ENCODE assay signal across 8 cellular contexts in the genomic region with DNA sequence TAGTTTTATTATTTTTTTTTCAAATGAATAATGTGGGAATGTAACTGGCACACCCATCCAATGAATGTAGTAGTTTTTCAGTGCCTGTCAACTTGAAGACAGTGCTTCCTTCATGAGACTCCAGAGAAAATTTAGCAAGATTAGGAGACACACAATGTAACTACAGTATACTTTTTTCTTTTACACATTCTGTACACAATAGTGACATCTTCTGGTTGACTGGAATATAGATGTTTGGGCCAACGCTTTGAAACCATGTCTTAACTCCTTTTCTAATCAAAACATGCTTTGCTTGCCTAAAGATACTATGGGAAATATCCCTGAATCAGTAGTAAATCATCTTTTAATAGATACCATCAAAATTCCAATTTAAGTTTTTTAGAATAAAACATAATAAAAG.
A peak's percentile ranks its signal among the peaks of the same experiment; 100 is the strongest.
DNase-seq lines count a peak whose midpoint lies in the region; ATAC-seq and TF ChIP-seq lines count a peak whose summit lies in the region.

No MANE protein-coding gene starts in this region.

- H3K36me3 ChIP-seq in endodermal cell (ENCODE audit: control insufficient read depth, insufficient read depth, low read length), result no peaks in the 10 kb centered on the region

- H3K4me1 Mint-ChIP-seq in endodermal cell (peaks cover 2% of the 10 kb centered on the region), neural crest cell (peaks cover 4% of the 10 kb centered on the region)

- H3K9me3 Mint-ChIP-seq in endodermal cell (peaks cover 5% of the 10 kb centered on the region), neural crest cell (peaks cover 3% of the 10 kb centered on the region)

- H3K4me1 ChIP-seq in endodermal cell (ENCODE audit: control insufficient read depth, insufficient read depth, low read length), result no peaks in the 10 kb centered on the region

- H3K9ac ChIP-seq in endodermal cell (ENCODE audit: extremely low read depth, low read length, poor library complexity, severe bottlenecking), result no peak overlapping the region

- ATAC-seq in HG03432 (IDR thresholded peaks at IDR 0.05; ENCODE audit: unreplicated experiment), result peak; percentile 87

- H3K36me3 Mint-ChIP-seq in endodermal cell (ENCODE audit: low read depth) (no peaks in the 10 kb centered on the region), neural crest cell (ENCODE audit: low read depth) (no peaks in the 10 kb centered on the region)

- H3K4me3 Mint-ChIP-seq in endodermal cell (no peak overlapping the region), neural crest cell (no peak overlapping the region)

- no peak overlapping the region for H3K27ac ChIP-seq in endodermal cell (ENCODE audit: low read depth, low read length)

- H3K27ac Mint-ChIP-seq in endodermal cell (no peak overlapping the region), neural crest cell (ENCODE audit: unreplicated experiment) (no peak overlapping the region)

- H3K4me3 ChIP-seq in endodermal cell (ENCODE audit: low read length), result no peak overlapping the region

- DNase-seq in SIG-M5 treated with dmso at 0.1 percent for 504 hours (lab: John Stamatoyannopoulos, UW; ENCODE audit: unreplicated experiment) (peak; percentile 50), SIG-M5 (lab: John Stamatoyannopoulos, UW) (no peak), NCI-H774 (lab: John Stamatoyannopoulos, UW) (peak; percentile 6), endodermal cell (no peak), neural crest cell (ENCODE audit: low read depth, low spot score) (no peak), T-helper 9 cell (no peak)
- no peak for DNase-seq in activated naive CD4-positive, alpha-beta T cell treated with anti-CD3 and anti-CD28 coated beads, Interleukin-2, amount 50 U/mL, for 16 hours

- H3K9me3 ChIP-seq in endodermal cell (ENCODE audit: control insufficient read depth, low read length), result no peaks in the 10 kb centered on the region

- 25 to 29% methylated on average over 1 of the region's 1 CpG for WGBS in endodermal cell (ENCODE audit: insufficient coverage in 1 of 2, insufficient read length in 1 of 2), 2 experiments

- peak; percentile 74 for TF ChIP-seq CTCF in endodermal cell (conservative IDR thresholded peaks at IDR 0.05)
- TF ChIP-seq CTCF in neural crest cell (conservative IDR thresholded peaks at IDR 0.05), result peak; percentile 77

- H3K27me3 ChIP-seq in endodermal cell (ENCODE audit: control insufficient read depth, insufficient read depth, low read length, poor library complexity, severe bottlenecking), result no peaks in the 10 kb centered on the region

- H3K27me3 Mint-ChIP-seq in endodermal cell (ENCODE audit: insufficient read depth), result no peaks in the 10 kb centered on the region
- no peaks in the 10 kb centered on the region for H3K27me3 Mint-ChIP-seq in neural crest cell (ENCODE audit: low read depth)

Comparison
In these comparisons a context has a peak if more than half of its experiments do, and no peak if none do; other contexts are left out.
1. DNase-seq: peak in SIG-M5 treated with dmso at 0.1 percent for 504 hours (single experiment) and NCI-H774 (single experiment); none in SIG-M5 (single experiment), endodermal cell (single experiment), neural crest cell (single experiment), T-helper 9 cell (single experiment) and activated naive CD4-positive, alpha-beta T cell treated with anti-CD3 and anti-CD28 coated beads, Interleukin-2, amount 50 U/mL, for 16 hours (single experiment).